In the genomic region with DNA sequence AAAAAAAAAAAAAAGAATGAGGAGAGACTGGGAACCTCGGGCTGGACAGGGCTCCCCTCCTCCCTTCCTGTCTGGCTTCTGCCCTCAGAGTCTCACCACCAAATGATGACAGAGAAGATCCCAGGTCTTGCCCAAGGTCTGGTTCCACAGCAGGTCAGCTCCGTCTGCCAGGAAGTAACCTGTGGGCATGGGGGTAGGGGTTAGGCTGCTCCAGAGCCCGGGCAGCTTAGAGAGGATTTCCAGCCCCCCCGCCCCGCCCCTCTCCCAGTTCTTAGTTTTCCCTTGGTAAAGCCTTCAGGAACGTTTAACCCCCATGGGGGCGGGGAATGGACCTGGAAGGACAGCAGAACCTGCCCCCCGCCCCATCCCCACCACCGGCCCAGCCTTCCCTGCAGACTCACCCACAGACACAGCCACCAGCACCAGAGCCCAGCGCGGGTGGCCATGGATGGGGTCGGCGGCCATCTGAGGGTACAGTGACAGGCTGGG, we compare ENCODE assay signal across 9 cellular contexts. TPM values are rescaled to one million over a fixed set of nuclear protein-coding genes. Genes with fewer than 3 reads are reported as not detected.
A peak's percentile ranks its signal among the peaks of the same experiment; 100 is the strongest.
DNase-seq lines count a peak whose midpoint lies in the region; ATAC-seq and TF ChIP-seq lines count a peak whose summit lies in the region.
"Had no signal": no experiment of that assay in that cellular context is flagged by ENCODE, and none has a peak within 500 bp of the region (broad histone marks: within the 10 kb centered on the region; RNA-seq: fewer than 3 reads in every experiment).

No MANE protein-coding gene starts in this region.

- no peak overlapping the region for H3K27ac Mint-ChIP-seq in glutamatergic neuron (ENCODE audit: unreplicated experiment)

- no peaks in the 10 kb centered on the region for H3K36me3 Mint-ChIP-seq in glutamatergic neuron (ENCODE audit: unreplicated experiment)

- TF ChIP-seq POLR2A in GM18505 (IDR thresholded peaks at IDR 0.05; ENCODE audit: borderline replicate concordance, extremely low read depth, insufficient read depth, insufficient read length) = no peak

- no peaks in the 10 kb centered on the region for H3K27me3 ChIP-seq in parathyroid adenoma (ENCODE audit: control insufficient read depth, insufficient read depth, low read length)

- H3K4me1 Mint-ChIP-seq in glutamatergic neuron (ENCODE audit: low read depth, unreplicated experiment) = peaks cover 7% of the 10 kb centered on the region

- peak; percentile 56 for DNase-seq in EH (ENCODE audit: low read depth)
- no peak for DNase-seq in glutamatergic neuron
- DNase-seq in NCI-H2107 (lab: John Stamatoyannopoulos, UW) = no peak
- DNase-seq in SKM-1 treated with dmso at 0.1 percent for 144 hours (lab: John Stamatoyannopoulos, UW; ENCODE audit: unreplicated experiment) = no peak
- DNase-seq in HUDEP-2 (lab: John Stamatoyannopoulos, UW; ENCODE audit: unreplicated experiment in 76 of 76) = no peak
- DNase-seq: naive B cell had no signal

- H3K79me2 ChIP-seq in parathyroid adenoma = peaks cover 6% of the 10 kb centered on the region

- H3K4me2 ChIP-seq in parathyroid adenoma (ENCODE audit: low read length) = peak overlapping the region; percentile 97

- peak overlapping the region; percentile 55; the same call in 1 of the 2 replicates for H3K27ac ChIP-seq in VCaP
- no peak overlapping the region for H3K27ac ChIP-seq in parathyroid adenoma

- peaks cover 3% of the 10 kb centered on the region for H3K27me3 Mint-ChIP-seq in glutamatergic neuron (ENCODE audit: unreplicated experiment)

- H2AFZ ChIP-seq in parathyroid adenoma = peak overlapping the region; percentile 94

- TF ChIP-seq CTCF in VCaP (conservative IDR thresholded peaks at IDR 0.05) = no peak
- TF ChIP-seq CTCF in glutamatergic neuron (IDR thresholded peaks at IDR 0.05; ENCODE audit: partially characterized antibody, unreplicated experiment) = no peak
- no peak for TF ChIP-seq CTCF in parathyroid adenoma (IDR thresholded peaks at IDR 0.05)

- peaks cover 10% of the 10 kb centered on the region for H3K9me3 Mint-ChIP-seq in glutamatergic neuron (ENCODE audit: unreplicated experiment)
- H3K9me3 Mint-ChIP-seq: naive B cell had no signal

- no peak overlapping the region for H3K9ac ChIP-seq in parathyroid adenoma

- H3K9me3 ChIP-seq in parathyroid adenoma (ENCODE audit: control insufficient read depth, low read length) = no peaks in the 10 kb centered on the region

- H3K4me3 ChIP-seq in parathyroid adenoma (ENCODE audit: low read depth, low read length) = no peak overlapping the region

- peaks cover 9% of the 10 kb centered on the region for H3K4me1 ChIP-seq in parathyroid adenoma

- peak overlapping the region; percentile 42 for H3K4me3 Mint-ChIP-seq in glutamatergic neuron (ENCODE audit: unreplicated experiment)

- no peaks in the 10 kb centered on the region for H3K36me3 ChIP-seq in parathyroid adenoma (ENCODE audit: control insufficient read depth, insufficient read depth, low read length)

- no peak for ATAC-seq in GM18505 (IDR thresholded peaks at IDR 0.05; ENCODE audit: unreplicated experiment)

RNA-seq across cellular contexts. Expression of a gene that starts 0.7 kb away (rescaled TPM):
- total RNA-seq in glutamatergic neuron (ENCODE audit: unreplicated experiment) = 0.96 TPM

RNA-seq across cellular contexts. Expression of a gene that starts 15.1 kb away (rescaled TPM):
- 13.4 TPM for total RNA-seq in glutamatergic neuron (ENCODE audit: unreplicated experiment)

RNA-seq across cellular contexts. Expression of a gene that starts 24.8 kb away (rescaled TPM):
- total RNA-seq in glutamatergic neuron (ENCODE audit: unreplicated experiment) = 297 TPM

RNA-seq across cellular contexts. Expression of a gene that starts 33.2 kb away (rescaled TPM):
- total RNA-seq in glutamatergic neuron (ENCODE audit: unreplicated experiment) = 0.37 TPM

RNA-seq across cellular contexts. Expression of a gene that starts 52.4 kb away (rescaled TPM):
- total RNA-seq in glutamatergic neuron (ENCODE audit: unreplicated experiment) = 9.7 TPM
